ENCODE assay signal across 1 cellular context in the genomic region with DNA sequence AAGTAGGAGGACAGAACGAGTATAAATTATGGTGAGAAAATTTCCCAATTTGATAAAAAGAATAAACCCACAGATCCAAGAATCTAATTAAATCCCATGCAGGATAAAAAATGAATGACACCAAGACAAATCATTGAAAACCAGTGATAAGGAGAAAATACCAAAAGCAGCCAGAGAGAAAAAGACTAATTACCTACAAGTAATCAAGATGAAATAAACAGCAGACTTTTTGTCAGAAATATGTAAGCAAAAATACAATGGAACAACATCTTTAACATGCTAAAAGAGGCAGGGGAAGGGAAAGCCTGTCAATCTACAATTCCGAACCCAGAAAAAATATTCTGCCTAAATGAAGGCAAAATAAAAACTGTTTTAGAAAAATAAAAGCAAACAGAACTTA.
TF ChIP-seq lines count a peak whose summit lies in the region.

No MANE protein-coding gene starts in this region.

TF ChIP-seq in HEK293, 187 proteins besides CTCF, POLR2A, EP300 and RAD21:
- TF ChIP-seq SETDB1 (IDR thresholded peaks at IDR 0.05; ENCODE audit: insufficient read length, low read length) (peak; percentile 86), ZNF707 (tag by site-specific recombination; IDR thresholded peaks at IDR 0.05) (no peak), ZSCAN30 (tag by site-specific recombination; IDR thresholded peaks at IDR 0.05) (no peak), ZNF133 (tag by site-specific recombination; IDR thresholded peaks at IDR 0.05) (no peak), ZNF292 (tag by site-specific recombination; IDR thresholded peaks at IDR 0.05; ENCODE audit: borderline replicate concordance, low read depth) (no peak), ZNF114 (tag by site-specific recombination; IDR thresholded peaks at IDR 0.05) (no peak), ZNF175 (tag by site-specific recombination; IDR thresholded peaks at IDR 0.05) (no peak), KLF10 (tag by site-specific recombination; IDR thresholded peaks at IDR 0.05) (no peak), ZNF549 (tag by site-specific recombination; IDR thresholded peaks at IDR 0.05) (no peak), TRIM28 (IDR thresholded peaks at IDR 0.05; ENCODE audit: borderline replicate concordance, low read length) (peak; percentile 71; the same call in 1 of the 2 replicates), ZNF280C (tag by site-specific recombination; IDR thresholded peaks at IDR 0.05) (no peak), ZNF585B (tag by site-specific recombination; IDR thresholded peaks at IDR 0.05) (peak; percentile 52), ZNF335 (tag by site-specific recombination; conservative IDR thresholded peaks at IDR 0.05) (no peak), ZNF621 (tag by site-specific recombination; IDR thresholded peaks at IDR 0.05) (no peak), ZNF140 (tag by site-specific recombination; IDR thresholded peaks at IDR 0.05) (no peak), ZBTB44 (tag by site-specific recombination; IDR thresholded peaks at IDR 0.05) (no peak)
